ENCODE assay signal across 13 cellular contexts in genomic region chr1:27394925-27395324, GRCh38.
DNase-seq lines count a peak whose midpoint lies in the region; ATAC-seq, FAIRE-seq and TF ChIP-seq lines count a peak whose summit lies in the region.
"Had no signal": no experiment of that assay in that cellular context is flagged by ENCODE, and none has a peak within 500 bp of the region (broad histone marks: within the 10 kb centered on the region; RNA-seq: fewer than 3 reads in every experiment).

No MANE protein-coding gene starts in this region.

- H3K36me3 Mint-ChIP-seq in memory B cell: no peaks in the 10 kb centered on the region
- H3K36me3 Mint-ChIP-seq: activated naive CD4-positive, alpha-beta T cell treated with anti-CD3 and anti-CD28 coated beads, Interleukin-2, amount 10 ng/mL, durations not matched to agents 7 days and 5 days had no signal

- peak overlapping the region; percentile 3 to 34 for H3K27ac Mint-ChIP-seq in stimulated activated naive CD8-positive, alpha-beta T cell treated with anti-CD3 and anti-CD28 coated beads, Interleukin-15, amount 100 ng/mL, for 72 hours
- peak overlapping the region; percentile 4 for H3K27ac Mint-ChIP-seq in memory B cell
- H3K27ac Mint-ChIP-seq: activated naive CD4-positive, alpha-beta T cell treated with anti-CD3 and anti-CD28 coated beads, Interleukin-2, amount 10 ng/mL, durations not matched to agents 7 days and 5 days had no signal

- in situ Hi-C loops in brain microvascular endothelial cell (cut with HindIII; ENCODE audit: low pct_ligation_motif_present, low sequenced_read_pairs): no loop called here

- no peak overlapping the region for H3K4me3 Mint-ChIP-seq in stimulated activated naive CD8-positive, alpha-beta T cell treated with anti-CD3 and anti-CD28 coated beads, Interleukin-15, amount 100 ng/mL, for 72 hours
- H3K4me3 Mint-ChIP-seq in memory B cell: no peak overlapping the region

- no peak overlapping the region for H3K4me3 ChIP-seq in brain microvascular endothelial cell (ENCODE audit: low read depth, low read length)
- H3K4me3 ChIP-seq: hepatocyte, upper lobe of right lung had no signal

- no peak for FAIRE-seq in HTR-8/SVneo (lab: Jason Lieb, UNC)
- FAIRE-seq: bronchial epithelial cell, small intestine had no signal

- H3K27ac ChIP-seq in VCaP: 0 out of 2 replicates have a peak overlapping the region, but pooled peaks have one; percentile 3
- no peak overlapping the region for H3K27ac ChIP-seq in brain microvascular endothelial cell
- H3K27ac ChIP-seq: hepatocyte, upper lobe of right lung had no signal

- no peaks in the 10 kb centered on the region for H3K27me3 ChIP-seq in brain microvascular endothelial cell (replicated peaks)
- H3K27me3 ChIP-seq: hepatocyte, upper lobe of right lung had no signal

- H3K4me1 Mint-ChIP-seq in stimulated activated naive CD8-positive, alpha-beta T cell treated with anti-CD3 and anti-CD28 coated beads, Interleukin-15, amount 100 ng/mL, for 72 hours: peaks cover 35% of the 10 kb centered on the region
- H3K4me1 Mint-ChIP-seq in memory B cell: peaks cover 10% of the 10 kb centered on the region

- H3K9me3 Mint-ChIP-seq in stimulated activated naive CD8-positive, alpha-beta T cell treated with anti-CD3 and anti-CD28 coated beads, Interleukin-15, amount 100 ng/mL, for 72 hours: no peaks in the 10 kb centered on the region
- no peaks in the 10 kb centered on the region for H3K9me3 Mint-ChIP-seq in memory B cell
- H3K9me3 Mint-ChIP-seq: activated naive CD4-positive, alpha-beta T cell treated with anti-CD3 and anti-CD28 coated beads, Interleukin-2, amount 10 ng/mL, durations not matched to agents 7 days and 5 days had no signal

- TF ChIP-seq CTCF in VCaP (conservative IDR thresholded peaks at IDR 0.05): no peak
- TF ChIP-seq CTCF in brain microvascular endothelial cell (IDR thresholded peaks at IDR 0.05; ENCODE audit: low read depth, low read length, missing control alignments): no peak

- no peak for ATAC-seq in stimulated activated naive CD8-positive, alpha-beta T cell treated with anti-CD3 and anti-CD28 coated beads, Interleukin-15, amount 100 ng/mL, for 72 hours
- no peak for ATAC-seq in stimulated activated naive CD8-positive, alpha-beta T cell treated with anti-CD3 and anti-CD28 coated beads, Interleukin-15, Interleukin-2, amounts not matched to agents 100 U/mL and 50 U/mL, for 24 hours
- ATAC-seq in memory B cell (ENCODE audit: low read depth) (no peak), GM19397 (IDR thresholded peaks at IDR 0.05; ENCODE audit: unreplicated experiment) (no peak)

- DNase-seq in stimulated activated naive CD8-positive, alpha-beta T cell treated with anti-CD3 and anti-CD28 coated beads, Interleukin-15, amount 100 ng/mL, for 72 hours: no peak
- no peak for DNase-seq in stimulated activated naive CD8-positive, alpha-beta T cell treated with anti-CD3 and anti-CD28 coated beads, Interleukin-15, Interleukin-2, amounts not matched to agents 100 U/mL and 50 U/mL, for 24 hours
- DNase-seq in memory B cell (ENCODE audit: low spot score in 2 of 2): no peak
- DNase-seq in brain microvascular endothelial cell: no peak
- no peak for DNase-seq in HTR-8/SVneo (ENCODE audit: insufficient read length, low spot score)
- DNase-seq in NCI-H2196 treated with DMSO at 0.1 percent for 48 hours (lab: John Stamatoyannopoulos, UW; ENCODE audit: unreplicated experiment): no peak

- no peaks in the 10 kb centered on the region for H3K27me3 Mint-ChIP-seq in stimulated activated naive CD8-positive, alpha-beta T cell treated with anti-CD3 and anti-CD28 coated beads, Interleukin-15, amount 100 ng/mL, for 72 hours
- H3K27me3 Mint-ChIP-seq in memory B cell: no peaks in the 10 kb centered on the region

- no peaks in the 10 kb centered on the region for H3K36me3 ChIP-seq in brain microvascular endothelial cell (replicated peaks)
- H3K36me3 ChIP-seq: upper lobe of right lung had no signal
